ENCODE assay signal across 20 cellular contexts in the genomic region with DNA sequence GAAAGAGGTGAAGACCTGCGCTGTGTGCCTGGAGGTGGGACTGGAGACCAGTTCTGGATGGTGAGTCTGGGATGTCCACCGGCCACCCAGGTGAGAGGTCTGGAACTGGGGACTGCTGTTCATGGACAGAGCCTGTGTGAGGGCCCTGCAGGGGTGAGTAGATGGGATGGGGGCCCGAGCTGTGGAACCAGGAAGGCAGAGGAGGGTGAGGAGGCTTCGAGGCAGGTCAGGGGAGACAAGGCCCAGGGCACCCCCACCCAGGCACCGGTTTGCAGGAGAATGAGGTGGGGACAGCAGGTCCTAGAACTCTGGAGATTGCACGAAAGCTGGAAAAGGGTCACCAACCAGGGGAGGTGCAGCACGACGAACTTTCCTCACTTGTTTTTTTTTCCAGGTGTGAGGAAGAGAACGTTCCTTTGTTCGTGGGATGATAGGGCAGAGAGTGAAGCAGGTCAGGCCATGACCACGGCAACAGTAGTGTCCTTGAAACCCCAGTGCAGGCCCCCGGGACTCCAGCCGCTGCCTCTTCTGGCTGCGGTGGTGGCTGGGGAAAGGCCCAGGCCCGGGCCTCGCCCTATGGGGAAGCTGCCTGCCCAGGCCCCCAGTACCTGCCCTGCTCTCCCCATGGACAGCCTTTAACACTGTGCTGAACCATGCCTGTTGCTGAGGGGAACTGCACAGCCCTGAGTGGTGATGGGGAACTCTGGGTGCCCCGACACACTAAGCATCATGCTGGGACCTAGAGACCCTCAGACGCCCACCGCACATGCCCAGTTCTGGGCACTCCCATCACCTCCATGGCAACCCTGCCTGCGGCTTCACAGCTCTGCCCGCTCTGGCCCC. TPM values are rescaled to one million over a fixed set of nuclear protein-coding genes. Genes with fewer than 3 reads are reported as not detected.
DNase-seq lines count a peak whose midpoint lies in the region; ATAC-seq and TF ChIP-seq lines count a peak whose summit lies in the region.
"Had no signal": no experiment of that assay in that cellular context is flagged by ENCODE, and none has a peak within 500 bp of the region (broad histone marks: within the 10 kb centered on the region; RNA-seq: fewer than 3 reads in every experiment).

No MANE protein-coding gene starts in this region.

- H3K4me2 ChIP-seq in Karpas-422 (ENCODE audit: low read depth, low read length, poor library complexity, severe bottlenecking): no peak overlapping the region

- no peaks in the 10 kb centered on the region for H3K9me3 ChIP-seq in Karpas-422 (ENCODE audit: low read length)

- intact Hi-C loops in activated CD4-positive, alpha-beta T cell treated with anti-CD3 and anti-CD28 coated beads for 36 hours (cut with DNase I, micrococcal nuclease): no loop called here
- intact Hi-C loops in left colon (cut with DNase I, micrococcal nuclease) (no loop called here), sciatic nerve (cut with DNase I) (no loop called here)
- intact Hi-C loops in activated CD4-positive, alpha-beta T cell treated with anti-CD3 and anti-CD28 coated beads, Interleukin-2, amount 10 ng/mL, durations not matched to agents 24 days and 14 days (cut with micrococcal nuclease): no loop called here

- H3K27ac Mint-ChIP-seq in activated CD4-positive, alpha-beta T cell treated with anti-CD3 and anti-CD28 coated beads for 36 hours: peak overlapping the region; percentile 40
- H3K27ac Mint-ChIP-seq in WTC11: peak overlapping the region; percentile 76
- H3K27ac Mint-ChIP-seq in activated CD4-positive, alpha-beta T cell treated with anti-CD3 and anti-CD28 coated beads, Interleukin-2, amount 10 ng/mL, durations not matched to agents 24 days and 14 days: no peak overlapping the region
- H3K27ac Mint-ChIP-seq: activated naive CD8-positive, alpha-beta T cell treated with anti-CD3 and anti-CD28 coated beads, Interleukin-2, amount 10 ng/mL, durations not matched to agents 7 days and 5 days; CD8-positive, alpha-beta T cell; stimulated activated naive CD8-positive, alpha-beta T cell treated with anti-CD3 and anti-CD28 coated beads, Interleukin-15, Interleukin-2, amounts not matched to agents 100 ng/mL and 50 ng/mL, for 24 hours had no signal

- no peak for DNase-seq in activated CD4-positive, alpha-beta T cell treated with anti-CD3 and anti-CD28 coated beads for 36 hours
- DNase-seq in activated CD4-positive, alpha-beta T cell treated with anti-CD3 and anti-CD28 coated beads, Interleukin-2, amount 50 U/mL, for 4 hours: no peak
- DNase-seq in WTC11 (ENCODE audit: low spot score) (no peak), left colon (peak in 1 of 2 donors; percentile 10), sciatic nerve (ENCODE audit: low spot score) (no peak), Karpas-422 (no peak), NCI-H226 (no peak)
- no peak for DNase-seq in activated CD4-positive, alpha-beta T cell treated with anti-CD3 and anti-CD28 coated beads, Interleukin-2, amount 10 ng/mL, durations not matched to agents 24 days and 14 days
- DNase-seq: activated CD8-positive, alpha-beta memory T cell treated with anti-CD3 and anti-CD28 coated beads for 24 hours; activated naive CD8-positive, alpha-beta T cell treated with anti-CD3 and anti-CD28 coated beads, Interleukin-2, amount 10 ng/mL, durations not matched to agents 7 days and 5 days; CD8-positive, alpha-beta T cell; cerebellar nuclear complex; EL; foreskin melanocyte; NCI-H1105; NCI-H2171 treated with DMSO at 0.1 percent for 48 hours; NK-92 treated with Interleukin-12 subunit alpha and Interleukin-12 subunit beta, amount 100 ng/mL, for 24 hours; SHP77; small intestine had no signal

- H2AFZ ChIP-seq in Karpas-422 (ENCODE audit: low read length): no peak overlapping the region

- H3K9me2 ChIP-seq in Karpas-422 (replicated peaks; ENCODE audit: insufficient read depth, low read length): no peaks in the 10 kb centered on the region

- no peak for TF ChIP-seq CTCF in WTC11 (IDR thresholded peaks at IDR 0.05)

- H3K36me3 Mint-ChIP-seq in activated CD4-positive, alpha-beta T cell treated with anti-CD3 and anti-CD28 coated beads for 36 hours (ENCODE audit: low read depth): peaks cover 40% of the 10 kb centered on the region
- H3K36me3 Mint-ChIP-seq in WTC11: peaks cover 35% of the 10 kb centered on the region
- H3K36me3 Mint-ChIP-seq in activated CD4-positive, alpha-beta T cell treated with anti-CD3 and anti-CD28 coated beads, Interleukin-2, amount 10 ng/mL, durations not matched to agents 24 days and 14 days (ENCODE audit: low read depth): peaks cover 46% of the 10 kb centered on the region

- H3K4me1 Mint-ChIP-seq in activated CD4-positive, alpha-beta T cell treated with anti-CD3 and anti-CD28 coated beads for 36 hours: peaks cover 8% of the 10 kb centered on the region
- H3K4me1 Mint-ChIP-seq in WTC11: no peaks in the 10 kb centered on the region
- peaks cover 4% of the 10 kb centered on the region for H3K4me1 Mint-ChIP-seq in activated CD4-positive, alpha-beta T cell treated with anti-CD3 and anti-CD28 coated beads, Interleukin-2, amount 10 ng/mL, durations not matched to agents 24 days and 14 days

- no peaks in the 10 kb centered on the region for H4K20me1 ChIP-seq in Karpas-422 (ENCODE audit: insufficient read depth, low read depth, low read length)

- CTCF ChIA-PET in activated CD4-positive, alpha-beta T cell treated with anti-CD3 and anti-CD28 coated beads for 36 hours (lab: Charles Lee): no interaction called here
- CTCF ChIA-PET in WTC11 (lab: Charles Lee): no interaction called here

- H3K27ac ChIP-seq in Karpas-422 (ENCODE audit: low read length): no peak overlapping the region

- H3K79me2 ChIP-seq in Karpas-422 (ENCODE audit: low read length): no peaks in the 10 kb centered on the region

- POLR2A ChIA-PET in activated CD4-positive, alpha-beta T cell treated with anti-CD3 and anti-CD28 coated beads for 36 hours (lab: Charles Lee): interaction anchor here (0.5 kb wide), 1 partner anchor 637 kb away, joined by 3 read pairs; no protein-coding TSS in a partner anchor
- POLR2A ChIA-PET in WTC11 (lab: Charles Lee): no interaction called here

- H3K36me3 ChIP-seq in Karpas-422 (ENCODE audit: insufficient read depth, low read length): peaks cover 16% of the 10 kb centered on the region

- peaks cover 13% of the 10 kb centered on the region for H3K9me3 Mint-ChIP-seq in activated CD4-positive, alpha-beta T cell treated with anti-CD3 and anti-CD28 coated beads for 36 hours (ENCODE audit: low read depth)
- H3K9me3 Mint-ChIP-seq in WTC11: peaks cover 17% of the 10 kb centered on the region
- H3K9me3 Mint-ChIP-seq in activated CD4-positive, alpha-beta T cell treated with anti-CD3 and anti-CD28 coated beads, Interleukin-2, amount 10 ng/mL, durations not matched to agents 24 days and 14 days: peaks cover 9% of the 10 kb centered on the region

- no peak overlapping the region for H3K4me3 ChIP-seq in Karpas-422 (ENCODE audit: low read length)

- no peaks in the 10 kb centered on the region for H3K27me3 Mint-ChIP-seq in activated CD4-positive, alpha-beta T cell treated with anti-CD3 and anti-CD28 coated beads for 36 hours
- no peaks in the 10 kb centered on the region for H3K27me3 Mint-ChIP-seq in WTC11 (ENCODE audit: low read depth)
- no peaks in the 10 kb centered on the region for H3K27me3 Mint-ChIP-seq in activated CD4-positive, alpha-beta T cell treated with anti-CD3 and anti-CD28 coated beads, Interleukin-2, amount 10 ng/mL, durations not matched to agents 24 days and 14 days
- H3K27me3 Mint-ChIP-seq: activated naive CD8-positive, alpha-beta T cell treated with anti-CD3 and anti-CD28 coated beads, Interleukin-2, amount 10 ng/mL, durations not matched to agents 7 days and 5 days; stimulated activated naive CD8-positive, alpha-beta T cell treated with anti-CD3 and anti-CD28 coated beads, Interleukin-15, Interleukin-2, amounts not matched to agents 100 ng/mL and 50 ng/mL, for 24 hours had no signal

- no peak overlapping the region for H3K4me3 Mint-ChIP-seq in activated CD4-positive, alpha-beta T cell treated with anti-CD3 and anti-CD28 coated beads for 36 hours
- H3K4me3 Mint-ChIP-seq in WTC11: no peak overlapping the region
- H3K4me3 Mint-ChIP-seq in activated CD4-positive, alpha-beta T cell treated with anti-CD3 and anti-CD28 coated beads, Interleukin-2, amount 10 ng/mL, durations not matched to agents 24 days and 14 days: no peak overlapping the region
- H3K4me3 Mint-ChIP-seq: activated naive CD8-positive, alpha-beta T cell treated with anti-CD3 and anti-CD28 coated beads, Interleukin-2, amount 10 ng/mL, durations not matched to agents 7 days and 5 days; CD8-positive, alpha-beta T cell; stimulated activated naive CD8-positive, alpha-beta T cell treated with anti-CD3 and anti-CD28 coated beads, Interleukin-15, Interleukin-2, amounts not matched to agents 100 ng/mL and 50 ng/mL, for 24 hours had no signal

- no peak overlapping the region for H3K9ac ChIP-seq in Karpas-422 (ENCODE audit: low read length)

- peak; percentile 20 for ATAC-seq in activated CD4-positive, alpha-beta T cell treated with anti-CD3 and anti-CD28 coated beads for 36 hours
- ATAC-seq in WTC11: no peak
- peak; percentile 18 for ATAC-seq in left colon
- peak; percentile 35 for ATAC-seq in sciatic nerve
- ATAC-seq: CD8-positive, alpha-beta T cell had no signal

- H3K4me1 ChIP-seq in Karpas-422 (ENCODE audit: low read length): peaks cover 4% of the 10 kb centered on the region; the same call in 1 of the 2 replicates

- no peaks in the 10 kb centered on the region for H3K27me3 ChIP-seq in Karpas-422 (ENCODE audit: low read length)

RNA-seq across cellular contexts. Expression of a gene that starts 22.9 kb away (rescaled TPM):
- total RNA-seq in activated CD4-positive, alpha-beta T cell treated with anti-CD3 and anti-CD28 coated beads for 36 hours: 10 to 100 TPM; 50.6 to 59.4 TPM
- 39.3 to 44.4 TPM (median 41.5 TPM) in 3 replicates for total RNA-seq in WTC11 (2021)
- total RNA-seq in left colon: 10 to 100 TPM; 47.1 to 63.6 TPM
- total RNA-seq in sciatic nerve: 34.9 TPM
- 30.6 and 92.0 TPM in 2 replicates for total RNA-seq in Karpas-422 (2014; rRNA removed; shearing (Covaris generic); ENCODE audit: low replicate concordance)
- 98.7 and 99.6 TPM in 2 replicates for total RNA-seq in activated CD4-positive, alpha-beta T cell treated with anti-CD3 and anti-CD28 coated beads, Interleukin-2, amount 10 ng/mL, durations not matched to agents 24 days and 14 days

RNA-seq across cellular contexts. Expression of a gene that starts 59.7 kb away (rescaled TPM):
- total RNA-seq in activated CD4-positive, alpha-beta T cell treated with anti-CD3 and anti-CD28 coated beads for 36 hours: 10 to 100 TPM; 63.3 to 68.3 TPM
- 43.2 to 49.1 TPM (median 44.5 TPM) in 3 replicates for total RNA-seq in WTC11 (2021)
- 10 to 100 TPM; 54.3 to 75.2 TPM for total RNA-seq in left colon
- 82.7 TPM for total RNA-seq in sciatic nerve
- 17.2 and 29.9 TPM in 2 replicates for total RNA-seq in Karpas-422 (2014; rRNA removed; shearing (Covaris generic); ENCODE audit: low replicate concordance)
- total RNA-seq in activated CD4-positive, alpha-beta T cell treated with anti-CD3 and anti-CD28 coated beads, Interleukin-2, amount 10 ng/mL, durations not matched to agents 24 days and 14 days: 83.9 and 88.5 TPM in 2 replicates
